24 cellular contexts compared by ENCODE assay signal in the genomic region with DNA sequence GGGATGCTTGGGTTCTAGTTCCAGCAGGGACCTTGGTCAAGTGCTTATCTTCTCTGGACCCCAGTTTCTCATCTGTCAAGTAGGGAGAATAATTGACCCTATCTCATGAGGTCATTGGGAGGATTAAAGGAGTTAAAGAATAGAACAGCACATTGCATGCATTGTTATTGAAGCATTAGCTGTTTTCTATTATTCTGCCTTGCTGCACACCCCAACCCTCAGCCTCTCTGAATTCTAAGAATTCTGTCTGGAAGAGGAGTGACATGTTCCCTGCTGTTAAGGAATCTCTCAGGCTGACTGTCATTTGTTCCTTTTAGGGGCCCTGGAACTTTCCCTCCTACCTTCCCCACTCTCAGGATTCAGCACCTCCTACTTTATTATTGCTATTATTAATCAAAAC.
"Had no signal": no experiment of that assay in that cellular context is flagged by ENCODE, and none has a peak within 500 bp of the region (broad histone marks: within the 10 kb centered on the region; RNA-seq: fewer than 3 reads in every experiment).

No MANE protein-coding gene starts in this region.

- H3K36me3 ChIP-seq: ascending aorta, brain microvascular endothelial cell, esophagus muscularis mucosa, heart left ventricle, left lung, pancreas, right atrium auricular region, transverse colon had no signal

- ATAC-seq: foreskin keratinocyte, heart left ventricle, left lung, pancreas, psoas muscle had no signal

- H3K27ac ChIP-seq: ascending aorta, brain microvascular endothelial cell, coronary artery, esophagus muscularis mucosa, foreskin keratinocyte, heart left ventricle, left lung, pancreas, psoas muscle, right atrium auricular region, transverse colon had no signal

- H3K4me1 Mint-ChIP-seq: activated naive CD8-positive, alpha-beta T cell treated with anti-CD3 and anti-CD28 coated beads, Interleukin-2, amount 10 ng/mL, durations not matched to agents 7 days and 5 days; naive B cell had no signal

- H3K4me1 ChIP-seq: ascending aorta, esophagus muscularis mucosa, foreskin keratinocyte, heart left ventricle, left lung, pancreas, psoas muscle, right atrium auricular region, transverse colon had no signal

- H3K9me3 ChIP-seq: ascending aorta, esophagus muscularis mucosa, left lung, pancreas, psoas muscle, right atrium auricular region, transverse colon had no signal

- H3K4me3 Mint-ChIP-seq: activated naive CD4-positive, alpha-beta T cell treated with anti-CD3 and anti-CD28 coated beads, Interleukin-2, amount 10 ng/mL, durations not matched to agents 7 days and 5 days; activated naive CD8-positive, alpha-beta T cell treated with anti-CD3 and anti-CD28 coated beads, Interleukin-2, amount 10 ng/mL, durations not matched to agents 7 days and 5 days; naive B cell; nephron progenitor cell had no signal

- H3K36me3 Mint-ChIP-seq: activated naive CD4-positive, alpha-beta T cell treated with anti-CD3 and anti-CD28 coated beads, Interleukin-2, amount 10 ng/mL, durations not matched to agents 7 days and 5 days; activated naive CD8-positive, alpha-beta T cell treated with anti-CD3 and anti-CD28 coated beads, Interleukin-2, amount 10 ng/mL, durations not matched to agents 7 days and 5 days; naive B cell had no signal

- H3K9me3 Mint-ChIP-seq: activated naive CD4-positive, alpha-beta T cell treated with anti-CD3 and anti-CD28 coated beads, Interleukin-2, amount 10 ng/mL, durations not matched to agents 7 days and 5 days; naive B cell; nephron progenitor cell had no signal

- H3K27me3 ChIP-seq: ascending aorta, brain microvascular endothelial cell, esophagus muscularis mucosa, pancreas, right atrium auricular region had no signal

- H3K4me3 ChIP-seq: ascending aorta, coronary artery, esophagus muscularis mucosa, heart left ventricle, left lung, lung, pancreas, psoas muscle, right atrium auricular region, transverse colon had no signal

- DNase-seq: activated CD4-positive, alpha-beta T cell treated with anti-CD3 and anti-CD28 coated beads for 4 hours; activated CD4-positive, alpha-beta T cell treated with anti-CD3 and anti-CD28 coated beads, Interleukin-2, amount 50 U/mL, for 48 hours; activated CD8-positive, alpha-beta memory T cell treated with anti-CD3 and anti-CD28 coated beads for 24 hours; activated gamma-delta T cell; activated naive CD4-positive, alpha-beta T cell treated with anti-CD3 and anti-CD28 coated beads, Interleukin-2, amount 10 ng/mL, durations not matched to agents 7 days and 5 days; activated naive CD8-positive, alpha-beta T cell treated with anti-CD3 and anti-CD28 coated beads, Interleukin-2, amount 10 ng/mL, durations not matched to agents 7 days and 5 days; brain microvascular endothelial cell; foreskin keratinocyte; heart left ventricle; kidney glomerular epithelial cell; left lung; naive B cell; nephron progenitor cell; pancreas; psoas muscle; stimulated activated CD4-positive, alpha-beta T cell treated with anti-CD3 and anti-CD28 coated beads, Interleukin-15, amount 100 ng/mL, for 24 hours; stimulated activated naive CD4-positive, alpha-beta T cell treated with Interleukin-2 at 50 U/mL for 16 hours; T-helper 1 cell; transverse colon had no signal

- H3K27ac Mint-ChIP-seq: activated naive CD4-positive, alpha-beta T cell treated with anti-CD3 and anti-CD28 coated beads, Interleukin-2, amount 10 ng/mL, durations not matched to agents 7 days and 5 days; activated naive CD8-positive, alpha-beta T cell treated with anti-CD3 and anti-CD28 coated beads, Interleukin-2, amount 10 ng/mL, durations not matched to agents 7 days and 5 days; naive B cell; nephron progenitor cell had no signal
